ENCODE assay signal across 12 cellular contexts in genomic region chr15:67096536-67097294, GRCh38. TPM values are rescaled to one million over a fixed set of nuclear protein-coding genes. Genes with fewer than 3 reads are reported as not detected.
DNase-seq lines count a peak whose midpoint lies in the region; ATAC-seq and TF ChIP-seq lines count a peak whose summit lies in the region.
"Had no signal": no experiment of that assay in that cellular context is flagged by ENCODE, and none has a peak within 500 bp of the region (broad histone marks: within the 10 kb centered on the region; RNA-seq: fewer than 3 reads in every experiment).

No MANE protein-coding gene starts in this region.

- peak overlapping the region; percentile 94 for H3K27ac Mint-ChIP-seq in activated CD4-positive, alpha-beta T cell treated with anti-CD3 and anti-CD28 coated beads, Interleukin-2, amount 10 ng/mL, durations not matched to agents 7 days and 5 days

- DNase-seq in activated CD4-positive, alpha-beta T cell treated with anti-CD3 and anti-CD28 coated beads, Interleukin-2, amount 10 ng/mL, durations not matched to agents 7 days and 5 days, result no peak
- DNase-seq in activated CD4-positive, alpha-beta T cell treated with anti-CD3 and anti-CD28 coated beads, Interleukin-2, amount 50 U/mL, for 1 hour, result no peak
- DNase-seq in NCI-H226, result peak; percentile 69
- peak; percentile 70 for DNase-seq in amniotic epithelial cell (ENCODE audit: low read depth)
- DNase-seq in psoas muscle, result no peak
- no peak for DNase-seq in effector CD4-positive, alpha-beta T cell
- no peak for DNase-seq in activated gamma-delta T cell treated with Interleukin-2 at 50 U/mL for 16 hours
- no peak for DNase-seq in lower lobe of right lung
- DNase-seq: left cardiac atrium; NCI-H187; NK-92 treated with Interleukin-12 subunit alpha and Interleukin-12 subunit beta, amount 100 ng/mL, for 24 hours; stimulated activated naive CD4-positive, alpha-beta T cell treated with Interleukin-2 at 50 U/mL for 16 hours had no signal

- H3K27me3 ChIP-seq in psoas muscle (ENCODE audit: insufficient read depth in 3 of 3, low read length in 2 of 3) (no peaks in the 10 kb centered on the region), lower lobe of right lung (ENCODE audit: low read depth) (no peaks in the 10 kb centered on the region)

- H3K4me3 Mint-ChIP-seq in activated CD4-positive, alpha-beta T cell treated with anti-CD3 and anti-CD28 coated beads, Interleukin-2, amount 10 ng/mL, durations not matched to agents 7 days and 5 days, result no peak overlapping the region

- no peaks in the 10 kb centered on the region for H3K27me3 Mint-ChIP-seq in activated CD4-positive, alpha-beta T cell treated with anti-CD3 and anti-CD28 coated beads, Interleukin-2, amount 10 ng/mL, durations not matched to agents 7 days and 5 days

- H3K4me1 ChIP-seq in psoas muscle (peaks cover 76% of the 10 kb centered on the region), lower lobe of right lung (peaks cover 55% of the 10 kb centered on the region)

- H3K9me3 ChIP-seq in psoas muscle, result no peaks in the 10 kb centered on the region
- H3K9me3 ChIP-seq in lower lobe of right lung, result no peaks in the 10 kb centered on the region

- CTCF ChIA-PET in activated CD4-positive, alpha-beta T cell treated with anti-CD3 and anti-CD28 coated beads, Interleukin-2, amount 10 ng/mL, durations not matched to agents 7 days and 5 days (lab: Charles Lee), result interaction anchor here (0.8 to 1.7 kb wide), 3 partner anchors 10 to 150 kb away, joined by 4 to 6 read pairs (median 6); no protein-coding TSS in a partner anchor

- H3K36me3 Mint-ChIP-seq in activated CD4-positive, alpha-beta T cell treated with anti-CD3 and anti-CD28 coated beads, Interleukin-2, amount 10 ng/mL, durations not matched to agents 7 days and 5 days (ENCODE audit: low read depth), result peaks cover 69% of the 10 kb centered on the region

- H3K36me3 ChIP-seq in psoas muscle (ENCODE audit: insufficient read depth in 1 of 2, low read depth in 1 of 2), result no peaks in the 10 kb centered on the region
- H3K36me3 ChIP-seq in lower lobe of right lung, result peaks cover 6% of the 10 kb centered on the region

- no peaks in the 10 kb centered on the region for H3K9me3 Mint-ChIP-seq in activated CD4-positive, alpha-beta T cell treated with anti-CD3 and anti-CD28 coated beads, Interleukin-2, amount 10 ng/mL, durations not matched to agents 7 days and 5 days

- 66 to 92% (median 82%) methylated on average over 2 of the region's 2 CpGs for WGBS in psoas muscle, 3 donors

- intact Hi-C loops in psoas muscle (cut with DNase I), result no loop called here
- intact Hi-C loops in lower lobe of right lung (cut with DNase I), result no loop called here

- peak overlapping the region; percentile 88 for H3K27ac ChIP-seq in psoas muscle
- no peak overlapping the region for H3K27ac ChIP-seq in lower lobe of right lung

- peaks cover 79% of the 10 kb centered on the region for H3K4me1 Mint-ChIP-seq in activated CD4-positive, alpha-beta T cell treated with anti-CD3 and anti-CD28 coated beads, Interleukin-2, amount 10 ng/mL, durations not matched to agents 7 days and 5 days

- ATAC-seq in psoas muscle, result no peak
- no peak for ATAC-seq in lower lobe of right lung
- ATAC-seq: left cardiac atrium had no signal

- no peak for TF ChIP-seq CTCF in psoas muscle (IDR thresholded peaks at IDR 0.05)
- no peak for TF ChIP-seq CTCF in lower lobe of right lung (IDR thresholded peaks at IDR 0.05)

- POLR2A ChIA-PET in activated CD4-positive, alpha-beta T cell treated with anti-CD3 and anti-CD28 coated beads, Interleukin-2, amount 10 ng/mL, durations not matched to agents 7 days and 5 days (lab: Charles Lee), result interaction anchor here (0.6 to 0.7 kb wide), 2 partner anchors 32 to 52 kb away, joined by 3 to 4 read pairs; no protein-coding TSS in a partner anchor

- H3K4me3 ChIP-seq in psoas muscle, result no peak overlapping the region
- no peak overlapping the region for H3K4me3 ChIP-seq in lower lobe of right lung

RNA-seq across cellular contexts. Expression of gene SMAD3, which starts 31.3 kb away (rescaled TPM):
- total RNA-seq in activated CD4-positive, alpha-beta T cell treated with anti-CD3 and anti-CD28 coated beads, Interleukin-2, amount 10 ng/mL, durations not matched to agents 7 days and 5 days, result 10 to 100 TPM; 81.6 to 83.9 TPM
- 10 to 100 TPM; 25.7 to 47.6 (median 44.0) TPM for total RNA-seq in psoas muscle
- 10 to 100 TPM in 2 of 3 donors, 1 to 10 TPM in 1; 2.9 to 29.3 (median 20.3) TPM for polyA plus RNA-seq in psoas muscle
- total RNA-seq in lower lobe of right lung, result 25.7 TPM

Comparison
In these comparisons a context has a peak if more than half of its experiments do, and no peak if none do; other contexts are left out.
1. DNase-seq: peak in NCI-H226 (single experiment) and amniotic epithelial cell (single experiment); none in activated CD4-positive, alpha-beta T cell treated with anti-CD3 and anti-CD28 coated beads, Interleukin-2, amount 10 ng/mL, durations not matched to agents 7 days and 5 days (single experiment), activated CD4-positive, alpha-beta T cell treated with anti-CD3 and anti-CD28 coated beads, Interleukin-2, amount 50 U/mL, for 1 hour (single experiment), psoas muscle (0 of 2), effector CD4-positive, alpha-beta T cell (single experiment), activated gamma-delta T cell treated with Interleukin-2 at 50 U/mL for 16 hours (single experiment) and lower lobe of right lung (single experiment).